25 cellular contexts compared by ENCODE assay signal in the genomic region with DNA sequence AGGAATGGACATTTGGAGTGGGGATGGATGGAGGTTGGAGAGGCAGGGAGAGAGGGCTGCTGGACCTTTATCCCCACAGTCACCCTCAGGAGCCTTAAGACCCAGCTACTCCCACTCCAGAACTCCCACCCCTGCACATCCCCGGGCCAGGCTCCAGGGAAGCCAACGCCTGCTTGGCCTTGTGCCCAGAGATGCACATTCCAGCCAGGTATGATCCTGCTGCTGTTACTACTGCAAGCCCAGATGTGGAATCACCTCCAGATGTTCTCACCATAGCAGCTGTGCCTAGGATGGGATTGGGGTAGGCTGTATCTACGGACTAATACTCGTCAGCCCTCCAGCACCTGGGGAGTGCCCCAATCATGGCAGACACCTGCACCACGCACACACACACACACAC.
DNase-seq lines count a peak whose midpoint lies in the region; ATAC-seq, FAIRE-seq and TF ChIP-seq lines count a peak whose summit lies in the region.
"Had no signal": no experiment of that assay in that cellular context is flagged by ENCODE, and none has a peak within 500 bp of the region (broad histone marks: within the 10 kb centered on the region; RNA-seq: fewer than 3 reads in every experiment).

No MANE protein-coding gene starts in this region.

- no peak overlapping the region for H3K4me3 Mint-ChIP-seq in activated naive CD8-positive, alpha-beta T cell
- H3K4me3 Mint-ChIP-seq in activated naive CD8-positive, alpha-beta T cell treated with anti-CD3 and anti-CD28 coated beads, Interleukin-2, amount 50 U/mL, for 24 hours, result no peak overlapping the region
- no peak overlapping the region for H3K4me3 Mint-ChIP-seq in stimulated activated effector memory CD8-positive, alpha-beta T cell treated with anti-CD3 and anti-CD28 coated beads, Interleukin-12 subunit alpha, Interleukin-12 subunit beta, amount 100 ng/mL, for 72 hours
- H3K4me3 Mint-ChIP-seq: activated CD4-positive, alpha-beta T cell treated with anti-CD3 and anti-CD28 coated beads, Interleukin-2, amount 10 ng/mL, durations not matched to agents 24 days and 14 days; activated CD8-positive, alpha-beta memory T cell treated with anti-CD3 and anti-CD28 coated beads, Interleukin-2, amount 10 ng/mL, durations not matched to agents 7 days and 5 days; activated naive CD8-positive, alpha-beta T cell treated with anti-CD3 and anti-CD28 coated beads for 36 hours; GM23338; mesothelial cell of epicardium; neural crest cell; stimulated activated naive B cell treated with anti-CD40 and anti-IgM and Interleukin-4, amounts not matched to agents 10 μg/mL and 1 μg/mL and 100 μg/mL, for 72 hours had no signal

- no peaks in the 10 kb centered on the region for H3K36me3 Mint-ChIP-seq in activated naive CD8-positive, alpha-beta T cell
- H3K36me3 Mint-ChIP-seq in activated naive CD8-positive, alpha-beta T cell treated with anti-CD3 and anti-CD28 coated beads, Interleukin-2, amount 50 U/mL, for 24 hours (ENCODE audit: low read depth), result no peaks in the 10 kb centered on the region
- H3K36me3 Mint-ChIP-seq in stimulated activated effector memory CD8-positive, alpha-beta T cell treated with anti-CD3 and anti-CD28 coated beads, Interleukin-12 subunit alpha, Interleukin-12 subunit beta, amount 100 ng/mL, for 72 hours, result peaks cover 23% of the 10 kb centered on the region
- H3K36me3 Mint-ChIP-seq: mesothelial cell of epicardium; stimulated activated naive B cell treated with anti-CD40 and anti-IgM and Interleukin-4, amounts not matched to agents 10 μg/mL and 1 μg/mL and 100 μg/mL, for 72 hours had no signal

- FAIRE-seq in K562 (lab: Jason Lieb, UNC) (no peak), HTR-8/SVneo (lab: Jason Lieb, UNC) (no peak)

- no peak for TF ChIP-seq RAD21 in K562 (CRISPR knock-in tag; conservative IDR thresholded peaks at IDR 0.05 in 1 of 2, IDR thresholded peaks at IDR 0.05 in 1 of 2)

- no peaks in the 10 kb centered on the region for H3K9me1 ChIP-seq in K562 (ENCODE audit: control insufficient read depth, insufficient read depth, low read length)

- H3K4me3 ChIP-seq in H7 (ENCODE audit: insufficient read depth, low read depth, low read length) (no peak overlapping the region), K562 (no peak overlapping the region)
- H3K4me3 ChIP-seq: GM23338, hepatocyte, left lung had no signal

- POLR2A ChIA-PET in K562 (lab: Yijun Ruan, JAX), result interaction anchor here (0.5 kb wide), 1 partner anchor 15 kb away, joined by 3 read pairs; no protein-coding TSS in a partner anchor

- H3K36me3 ChIP-seq in H7 (replicated peaks; ENCODE audit: control insufficient read depth, insufficient read depth, low read length) (no peaks in the 10 kb centered on the region), K562 (ENCODE audit: control insufficient read depth, insufficient read depth, low read length) (no peaks in the 10 kb centered on the region)
- H3K36me3 ChIP-seq: left lung had no signal

- no peaks in the 10 kb centered on the region for H3K79me2 ChIP-seq in K562 (ENCODE audit: control insufficient read depth, insufficient read depth, low read length)
- H3K79me2 ChIP-seq: hepatocyte had no signal

- no peaks in the 10 kb centered on the region for H3K9me3 ChIP-seq in K562 (replicated peaks; ENCODE audit: control insufficient read depth, insufficient read depth, low read depth, low read length)
- H3K9me3 ChIP-seq: left lung had no signal

- H3K27ac ChIP-seq in K562 (ENCODE audit: extremely low read depth, low read depth, low read length), result no peak overlapping the region
- H3K27ac ChIP-seq: hepatocyte, left lung had no signal

- intact Hi-C loops in K562 (cut with micrococcal nuclease), result no loop called here

- in situ Hi-C loops in K562 (cut with MboI), result no loop called here

- H4K20me1 ChIP-seq in K562 (replicated peaks; ENCODE audit: control insufficient read depth, insufficient read depth, low read length), result no peaks in the 10 kb centered on the region

- H3K4me1 ChIP-seq in K562 (replicated peaks in 1 of 2; ENCODE audit: control insufficient read depth in 2 of 2, insufficient read depth in 2 of 2, low read length in 2 of 2), result peaks cover 10 to 20% of the 10 kb centered on the region in 2 experiments

- TF ChIP-seq CTCF in K562 (IDR thresholded peaks at IDR 0.05 in 2 of 3, conservative IDR thresholded peaks at IDR 0.05 in 1 of 3; ENCODE audit: insufficient read depth in 2 of 3, low read depth in 1 of 3, low read length in 3 of 3), result no peak

- DNase-seq in activated naive CD8-positive, alpha-beta T cell treated with anti-CD3 and anti-CD28 coated beads, Interleukin-2, amount 50 U/mL, for 24 hours, result no peak
- peak; percentile 17 for DNase-seq in H7
- DNase-seq in K562 (ENCODE audit: extremely low read depth in 1 of 4, low spot score in 3 of 4), result no peak
- DNase-seq in stimulated activated effector memory CD8-positive, alpha-beta T cell treated with anti-CD3 and anti-CD28 coated beads, Interleukin-12 subunit alpha, Interleukin-12 subunit beta, amount 100 ng/mL, for 72 hours (ENCODE audit: low spot score in 2 of 2), result no peak
- no peak for DNase-seq in HTR-8/SVneo (ENCODE audit: insufficient read length, low spot score)
- DNase-seq in KG1 (lab: John Stamatoyannopoulos, UW), result no peak
- no peak for DNase-seq in pons (ENCODE audit: low spot score)
- DNase-seq: activated CD4-positive, alpha-beta T cell treated with anti-CD3 and anti-CD28 coated beads, Interleukin-2, amount 10 ng/mL, durations not matched to agents 24 days and 14 days; activated CD8-positive, alpha-beta memory T cell treated with anti-CD3 and anti-CD28 coated beads, Interleukin-2, amount 10 ng/mL, durations not matched to agents 7 days and 5 days; activated naive CD8-positive, alpha-beta T cell treated with anti-CD3 and anti-CD28 coated beads for 36 hours; cerebellar nuclear complex; immature natural killer cell; NCI-H146; NCI-H748 treated with DMSO at 0.1 percent for 48 hours; PC-3; SIG-M5; stimulated activated CD4-positive, alpha-beta T cell treated with anti-CD3 and anti-CD28 coated beads, Interleukin-2, amount 100 ng/mL, for 24 hours; stimulated activated naive B cell treated with anti-CD40 and anti-IgM and Interleukin-4, amounts not matched to agents 10 μg/mL and 1 μg/mL and 100 μg/mL, for 72 hours had no signal

- no peak for ATAC-seq in activated naive CD8-positive, alpha-beta T cell treated with anti-CD3 and anti-CD28 coated beads, Interleukin-2, amount 50 U/mL, for 24 hours
- no peak for ATAC-seq in K562
- ATAC-seq in stimulated activated effector memory CD8-positive, alpha-beta T cell treated with anti-CD3 and anti-CD28 coated beads, Interleukin-12 subunit alpha, Interleukin-12 subunit beta, amount 100 ng/mL, for 72 hours, result no peak
- ATAC-seq: activated CD8-positive, alpha-beta memory T cell treated with anti-CD3 and anti-CD28 coated beads, Interleukin-2, amount 10 ng/mL, durations not matched to agents 7 days and 5 days; GM23338; left lung; PC-3; stimulated activated naive B cell treated with anti-CD40 and anti-IgM and Interleukin-4, amounts not matched to agents 10 μg/mL and 1 μg/mL and 100 μg/mL, for 72 hours had no signal

- no peak overlapping the region for H3K4me2 ChIP-seq in K562 (ENCODE audit: insufficient read depth, low read length)
- H3K4me2 ChIP-seq: GM23338, hepatocyte had no signal

- no peaks in the 10 kb centered on the region for H3K27me3 ChIP-seq in H7 (ENCODE audit: control insufficient read depth, insufficient read depth, low read length)
- no peaks in the 10 kb centered on the region for H3K27me3 ChIP-seq in K562 (ENCODE audit: control insufficient read depth in 2 of 2, insufficient read depth in 2 of 2, low read length in 2 of 2)
- H3K27me3 ChIP-seq: hepatocyte, left lung had no signal

- peak overlapping the region; percentile 0 for H3K27ac Mint-ChIP-seq in activated naive CD8-positive, alpha-beta T cell
- H3K27ac Mint-ChIP-seq in activated naive CD8-positive, alpha-beta T cell treated with anti-CD3 and anti-CD28 coated beads, Interleukin-2, amount 50 U/mL, for 24 hours, result no peak overlapping the region
- peak overlapping the region; percentile 9 for H3K27ac Mint-ChIP-seq in stimulated activated effector memory CD8-positive, alpha-beta T cell treated with anti-CD3 and anti-CD28 coated beads, Interleukin-12 subunit alpha, Interleukin-12 subunit beta, amount 100 ng/mL, for 72 hours
- H3K27ac Mint-ChIP-seq: activated CD8-positive, alpha-beta memory T cell treated with anti-CD3 and anti-CD28 coated beads, Interleukin-2, amount 10 ng/mL, durations not matched to agents 7 days and 5 days; GM23338; mesothelial cell of epicardium; progenitor cell of endocrine pancreas; stimulated activated naive B cell treated with anti-CD40 and anti-IgM and Interleukin-4, amounts not matched to agents 10 μg/mL and 1 μg/mL and 100 μg/mL, for 72 hours had no signal

- H3K9ac ChIP-seq in K562 (ENCODE audit: insufficient read depth in 1 of 2, low read depth in 2 of 2, low read length in 2 of 2), result no peak overlapping the region

- TF ChIP-seq EP300 in K562 (IDR thresholded peaks at IDR 0.05; ENCODE audit: low read length), result no peak

- H2AFZ ChIP-seq in K562 (ENCODE audit: low read depth, low read length), result no peak overlapping the region
- H2AFZ ChIP-seq: GM23338, hepatocyte had no signal

- no peaks in the 10 kb centered on the region for H3K27me3 Mint-ChIP-seq in activated naive CD8-positive, alpha-beta T cell
- H3K27me3 Mint-ChIP-seq in activated naive CD8-positive, alpha-beta T cell treated with anti-CD3 and anti-CD28 coated beads, Interleukin-2, amount 50 U/mL, for 24 hours, result no peaks in the 10 kb centered on the region
- H3K27me3 Mint-ChIP-seq: activated CD4-positive, alpha-beta T cell treated with anti-CD3 and anti-CD28 coated beads, Interleukin-2, amount 10 ng/mL, durations not matched to agents 24 days and 14 days; activated CD8-positive, alpha-beta memory T cell treated with anti-CD3 and anti-CD28 coated beads, Interleukin-2, amount 10 ng/mL, durations not matched to agents 7 days and 5 days; activated naive CD8-positive, alpha-beta T cell treated with anti-CD3 and anti-CD28 coated beads for 36 hours had no signal

- 22% methylated on average over 5 of the region's 5 CpGs for WGBS in K562 (ENCODE audit: insufficient coverage, low coverage, missing lambda C conversion rate)

- no TSS peak for BruUV-seq in K562 (replicated peaks; lab: Mats Ljungman, UMichigan)

- TF ChIP-seq POLR2A in K562 (conservative IDR thresholded peaks at IDR 0.05), result no peak

- CTCF ChIA-PET in K562 (lab: Yijun Ruan, JAX; ENCODE audit: low intra/inter-chr PET ratio), result no interaction called here

- peaks cover 76% of the 10 kb centered on the region for H3K4me1 Mint-ChIP-seq in activated naive CD8-positive, alpha-beta T cell (ENCODE audit: low read depth)
- peaks cover 56% of the 10 kb centered on the region for H3K4me1 Mint-ChIP-seq in activated naive CD8-positive, alpha-beta T cell treated with anti-CD3 and anti-CD28 coated beads, Interleukin-2, amount 50 U/mL, for 24 hours
- H3K4me1 Mint-ChIP-seq in stimulated activated effector memory CD8-positive, alpha-beta T cell treated with anti-CD3 and anti-CD28 coated beads, Interleukin-12 subunit alpha, Interleukin-12 subunit beta, amount 100 ng/mL, for 72 hours, result peaks cover 75% of the 10 kb centered on the region

- no peaks in the 10 kb centered on the region for H3K9me3 Mint-ChIP-seq in activated naive CD8-positive, alpha-beta T cell (ENCODE audit: low read depth)
- H3K9me3 Mint-ChIP-seq in activated naive CD8-positive, alpha-beta T cell treated with anti-CD3 and anti-CD28 coated beads, Interleukin-2, amount 50 U/mL, for 24 hours, result no peaks in the 10 kb centered on the region
- H3K9me3 Mint-ChIP-seq in stimulated activated effector memory CD8-positive, alpha-beta T cell treated with anti-CD3 and anti-CD28 coated beads, Interleukin-12 subunit alpha, Interleukin-12 subunit beta, amount 100 ng/mL, for 72 hours, result no peaks in the 10 kb centered on the region
- H3K9me3 Mint-ChIP-seq: activated CD4-positive, alpha-beta T cell treated with anti-CD3 and anti-CD28 coated beads, Interleukin-2, amount 10 ng/mL, durations not matched to agents 24 days and 14 days; activated naive CD8-positive, alpha-beta T cell treated with anti-CD3 and anti-CD28 coated beads for 36 hours; GM23338; immature natural killer cell; mesothelial cell of epicardium; neural crest cell; stimulated activated naive B cell treated with anti-CD40 and anti-IgM and Interleukin-4, amounts not matched to agents 10 μg/mL and 1 μg/mL and 100 μg/mL, for 72 hours had no signal
